Comparison of ENCODE assay signal across 19 cellular contexts in the genomic region with DNA sequence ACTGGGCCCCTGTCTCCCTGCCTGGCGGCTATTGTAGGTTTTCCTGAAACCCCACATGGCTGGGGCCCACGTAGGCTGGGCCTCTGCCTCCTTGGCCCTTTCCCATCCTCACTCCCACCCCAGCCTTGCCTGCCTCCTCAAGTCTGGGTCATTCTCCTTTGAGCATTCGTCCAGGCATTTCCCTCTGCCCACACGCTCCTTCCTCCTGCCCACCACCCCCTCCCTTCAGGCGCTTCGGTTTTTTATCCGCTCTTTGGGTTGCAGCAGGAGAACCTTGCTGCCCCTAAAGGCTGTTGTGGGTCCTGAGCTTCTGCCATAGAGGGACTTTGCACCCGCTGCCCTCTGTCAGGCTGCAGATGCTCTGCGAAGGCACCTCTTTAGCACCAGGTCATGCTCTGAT. TPM values are rescaled to one million over a fixed set of nuclear protein-coding genes. Genes with fewer than 3 reads are reported as not detected.
"Had no signal": no experiment of that assay in that cellular context is flagged by ENCODE, and none has a peak within 500 bp of the region (broad histone marks: within the 10 kb centered on the region; RNA-seq: fewer than 3 reads in every experiment).

No MANE protein-coding gene starts in this region.

- H3K9me3 ChIP-seq: esophagus muscularis mucosa, gastroesophageal sphincter, pancreas had no signal

- ATAC-seq: gastroesophageal sphincter; left colon; left ventricle myocardium superior; naive thymus-derived CD8-positive, alpha-beta T cell; pancreas; right cardiac atrium had no signal

- H3K4me3 ChIP-seq: coronary artery, dorsolateral prefrontal cortex, esophagus muscularis mucosa, gastroesophageal sphincter, lung, pancreas had no signal

- H3K36me3 ChIP-seq: esophagus muscularis mucosa, gastroesophageal sphincter, pancreas had no signal

- DNase-seq: dorsolateral prefrontal cortex; effector CD8-positive, alpha-beta T cell; foreskin fibroblast; left colon; left ventricle myocardium superior; naive thymus-derived CD8-positive, alpha-beta T cell; nucleus accumbens; pancreas; right cardiac atrium; small intestine; stimulated activated CD4-positive, alpha-beta T cell treated with anti-CD3 and anti-CD28 coated beads, Interleukin-2, amount 100 ng/mL, for 48 hours; stimulated activated naive CD4-positive, alpha-beta T cell treated with Interleukin-2 at 50 U/mL for 16 hours; trophoblast cell had no signal

- H3K4me1 ChIP-seq: esophagus muscularis mucosa, gastroesophageal sphincter, pancreas had no signal

- H3K27ac ChIP-seq: coronary artery, dorsolateral prefrontal cortex, epithelial cell of prostate, esophagus muscularis mucosa, gastroesophageal sphincter, pancreas had no signal

- H3K27me3 ChIP-seq: esophagus muscularis mucosa, gastroesophageal sphincter, pancreas had no signal

RNA-seq across cellular contexts. Expression of a gene that starts 9.3 kb away (rescaled TPM):
- total RNA-seq: mesenteric fat pad; naive thymus-derived CD8-positive, alpha-beta T cell had no signal
- polyA plus RNA-seq: naive thymus-derived CD8-positive, alpha-beta T cell had no signal
